8 cellular contexts compared by ENCODE assay signal in the genomic region with DNA sequence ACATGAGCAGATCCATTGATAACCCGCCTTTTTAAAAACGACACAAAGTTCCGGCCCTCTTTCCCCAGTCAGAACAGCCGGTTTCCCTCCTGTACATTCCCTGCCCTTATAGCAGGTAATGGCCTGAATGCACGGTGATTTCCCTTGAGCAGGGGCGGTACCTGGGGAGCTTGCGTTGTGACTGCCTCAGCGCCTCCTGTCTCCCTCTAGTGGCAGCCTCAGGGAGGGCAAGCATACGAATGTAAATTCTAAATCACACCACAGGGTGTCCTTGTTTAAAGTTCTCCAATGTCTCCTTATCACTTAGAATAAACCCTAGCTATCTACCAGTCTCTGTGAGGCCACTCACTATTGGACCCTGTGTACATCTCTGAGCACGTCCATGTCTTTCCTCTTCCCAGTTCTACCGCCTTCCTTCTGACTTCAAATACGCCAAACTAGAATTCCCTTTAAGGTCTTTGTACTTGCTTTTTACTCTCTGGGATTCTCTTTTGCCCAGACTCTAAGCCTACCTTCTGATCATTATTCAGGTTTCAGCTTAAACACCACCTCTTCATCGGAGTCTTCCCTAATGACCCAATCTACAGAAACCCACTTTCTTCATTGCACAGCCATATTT.
DNase-seq lines count a peak whose midpoint lies in the region; ATAC-seq, FAIRE-seq and TF ChIP-seq lines count a peak whose summit lies in the region.

No MANE protein-coding gene starts in this region.

- H3K4me3 Mint-ChIP-seq in nephron: no peak overlapping the region

- no peaks in the 10 kb centered on the region for H3K36me3 Mint-ChIP-seq in nephron (ENCODE audit: low read depth)

- H3K9me3 Mint-ChIP-seq in nephron: peaks cover 10% of the 10 kb centered on the region

- ATAC-seq in GM18508 (IDR thresholded peaks at IDR 0.05; ENCODE audit: insufficient read depth, unreplicated experiment) (peak; percentile 98), HG02943 (IDR thresholded peaks at IDR 0.05; ENCODE audit: low read depth, unreplicated experiment) (peak; percentile 97)

- DNase-seq in NCI-H2029 (lab: John Stamatoyannopoulos, UW): peak; percentile 10
- DNase-seq in activated CD4-positive, CD25-positive, alpha-beta regulatory T cell treated with anti-CD3 and anti-CD28 coated beads, Interleukin-2, amount 50 U/mL, for 72 hours: peak; percentile 72
- no peak for DNase-seq in coronary artery (ENCODE audit: low spot score)
- peak; percentile 59 for DNase-seq in urothelium cell line (ENCODE audit: low spot score)

- FAIRE-seq in urothelium cell line (lab: Jason Lieb, UNC): no peak

- H3K27me3 Mint-ChIP-seq in nephron (ENCODE audit: low read depth): no peaks in the 10 kb centered on the region

- H3K27ac Mint-ChIP-seq in nephron: peak overlapping the region in 2 of 3 experiments; percentile 79 to 81

- peaks cover 7% of the 10 kb centered on the region for H3K4me1 Mint-ChIP-seq in nephron

- no peak overlapping the region for H3K4me3 ChIP-seq in coronary artery

- H3K27ac ChIP-seq in 22Rv1: no peak overlapping the region
- no peak overlapping the region for H3K27ac ChIP-seq in coronary artery

- TF ChIP-seq CTCF in 22Rv1 (IDR thresholded peaks at IDR 0.05) (peak; percentile 98), coronary artery (IDR thresholded peaks at IDR 0.05) (peak; percentile 30), nephron (IDR thresholded peaks at IDR 0.05; ENCODE audit: unreplicated experiment in 3 of 3) (peak; percentile 44 to 66 (median 60))

Comparison
In these comparisons a context has a peak if more than half of its experiments do, and no peak if none do; other contexts are left out.
1. CTCF ChIP-seq: peak in every context shown above with its lines; median percentile 98 in 22Rv1; 60 in nephron; 30 in coronary artery.